In genomic region chr2:209208211-209208610, GRCh38 we compare ENCODE assay signal across 8 cellular contexts.
DNase-seq lines count a peak whose midpoint lies in the region; ATAC-seq lines count a peak whose summit lies in the region.

No MANE protein-coding gene starts in this region.

- POLR2A ChIA-PET in CD8-positive, alpha-beta memory T cell (lab: Charles Lee), result no interaction called here

- no peaks in the 10 kb centered on the region for H3K27me3 ChIP-seq in CD8-positive, alpha-beta memory T cell (ENCODE audit: insufficient read depth, low read length, poor library complexity, severe bottlenecking)

- H3K9me3 ChIP-seq in CD8-positive, alpha-beta memory T cell (ENCODE audit: low read length), result no peaks in the 10 kb centered on the region

- CTCF ChIA-PET in CD8-positive, alpha-beta memory T cell (lab: Charles Lee), result no interaction called here

- no peaks in the 10 kb centered on the region for H3K27me3 Mint-ChIP-seq in activated naive CD8-positive, alpha-beta T cell treated with anti-CD3 and anti-CD28 coated beads, Interleukin-2, amount 50 U/mL, for 24 hours
- H3K27me3 Mint-ChIP-seq in CD8-positive, alpha-beta memory T cell, result no peaks in the 10 kb centered on the region

- no peak overlapping the region for H3K27ac Mint-ChIP-seq in activated naive CD8-positive, alpha-beta T cell treated with anti-CD3 and anti-CD28 coated beads, Interleukin-2, amount 50 U/mL, for 24 hours
- H3K27ac Mint-ChIP-seq in CD8-positive, alpha-beta memory T cell, result no peak overlapping the region

- no peaks in the 10 kb centered on the region for H3K36me3 Mint-ChIP-seq in activated naive CD8-positive, alpha-beta T cell treated with anti-CD3 and anti-CD28 coated beads, Interleukin-2, amount 50 U/mL, for 24 hours (ENCODE audit: low read depth)
- no peaks in the 10 kb centered on the region for H3K36me3 Mint-ChIP-seq in CD8-positive, alpha-beta memory T cell

- DNase-seq in NCI-H1092 treated with DMSO at 0.1 percent for 48 hours (lab: John Stamatoyannopoulos, UW), result peak; percentile 21
- no peak for DNase-seq in NCI-H1092 (lab: John Stamatoyannopoulos, UW)
- DNase-seq in LoVo (ENCODE audit: low spot score), result peak; percentile 50
- peak; percentile 12 for DNase-seq in activated naive CD8-positive, alpha-beta T cell treated with anti-CD3 and anti-CD28 coated beads, Interleukin-2, amount 50 U/mL, for 24 hours
- DNase-seq in kidney tubule cell (ENCODE audit: low spot score), result peak; percentile 59
- DNase-seq in CD8-positive, alpha-beta memory T cell, result no peak

- ATAC-seq in GM21528 (IDR thresholded peaks at IDR 0.05; ENCODE audit: low FRiP score, unreplicated experiment) (peak; percentile 76), HG03135 (IDR thresholded peaks at IDR 0.05; ENCODE audit: unreplicated experiment) (no peak)
- no peak for ATAC-seq in activated naive CD8-positive, alpha-beta T cell treated with anti-CD3 and anti-CD28 coated beads, Interleukin-2, amount 50 U/mL, for 24 hours

- no peaks in the 10 kb centered on the region for H3K4me1 Mint-ChIP-seq in activated naive CD8-positive, alpha-beta T cell treated with anti-CD3 and anti-CD28 coated beads, Interleukin-2, amount 50 U/mL, for 24 hours
- no peaks in the 10 kb centered on the region for H3K4me1 Mint-ChIP-seq in CD8-positive, alpha-beta memory T cell

- no peak overlapping the region for H3K4me3 Mint-ChIP-seq in activated naive CD8-positive, alpha-beta T cell treated with anti-CD3 and anti-CD28 coated beads, Interleukin-2, amount 50 U/mL, for 24 hours
- H3K4me3 Mint-ChIP-seq in CD8-positive, alpha-beta memory T cell, result peak overlapping the region in 1 of 7 donors; percentile 35

- peaks cover 5% of the 10 kb centered on the region for H3K9me3 Mint-ChIP-seq in activated naive CD8-positive, alpha-beta T cell treated with anti-CD3 and anti-CD28 coated beads, Interleukin-2, amount 50 U/mL, for 24 hours
- H3K9me3 Mint-ChIP-seq in CD8-positive, alpha-beta memory T cell, result peaks cover 2 to 30% (median 5%) of the 10 kb centered on the region in 5 donors

- no peaks in the 10 kb centered on the region for H3K36me3 ChIP-seq in CD8-positive, alpha-beta memory T cell (ENCODE audit: insufficient read depth, low read length)

- no peak overlapping the region for H3K4me3 ChIP-seq in CD8-positive, alpha-beta memory T cell (ENCODE audit: low read length)

- H3K27ac ChIP-seq in CD8-positive, alpha-beta memory T cell (ENCODE audit: low read depth, low read length), result no peak overlapping the region

- no peaks in the 10 kb centered on the region for H3K4me1 ChIP-seq in CD8-positive, alpha-beta memory T cell (ENCODE audit: insufficient read depth, low read length)

Comparison
In these comparisons a context has a peak if more than half of its experiments do, and no peak if none do; other contexts are left out.
1. DNase-seq: peak in NCI-H1092 treated with DMSO at 0.1 percent for 48 hours (single experiment), LoVo (single experiment), activated naive CD8-positive, alpha-beta T cell treated with anti-CD3 and anti-CD28 coated beads, Interleukin-2, amount 50 U/mL, for 24 hours (single experiment) and kidney tubule cell (single experiment); none in NCI-H1092 (single experiment) and CD8-positive, alpha-beta memory T cell (0 of 5).